8 cellular contexts compared by ENCODE assay signal in genomic region chr20:4925842-4926530, GRCh38.
DNase-seq lines count a peak whose midpoint lies in the region; ATAC-seq lines count a peak whose summit lies in the region.

No MANE protein-coding gene starts in this region.

- H3K4me1 ChIP-seq in esophagus (ENCODE audit: control insufficient read depth in 2 of 2, insufficient read depth in 2 of 2, low read length in 1 of 2) (peaks cover 2 to 4% of the 10 kb centered on the region in 2 donors), mucosa of stomach (ENCODE audit: control insufficient read depth, insufficient read depth, low read length) (peaks cover 17% of the 10 kb centered on the region)

- no peaks in the 10 kb centered on the region for H3K27me3 ChIP-seq in esophagus (ENCODE audit: control insufficient read depth in 1 of 2, insufficient read depth in 2 of 2, low read length in 2 of 2)
- no peaks in the 10 kb centered on the region for H3K27me3 ChIP-seq in mucosa of stomach (ENCODE audit: control insufficient read depth, insufficient read depth, low read length)

- DNase-seq in Right ventricle myocardium inferior (ENCODE audit: missing footprints) = peak; percentile 81
- no peak for DNase-seq in cardiac septum (ENCODE audit: low spot score)
- no peak for DNase-seq in activated T-cell treated with anti-CD3 and anti-CD28 coated beads for 4 hours
- DNase-seq in H4 (ENCODE audit: low spot score) = no peak
- no peak for DNase-seq in NOMO-1 (lab: John Stamatoyannopoulos, UW; ENCODE audit: unreplicated experiment in 2 of 2)
- no peak for DNase-seq in stimulated activated CD4-positive, alpha-beta T cell treated with anti-CD3 and anti-CD28 coated beads, Interleukin-2, amount 100 ng/mL, for 48 hours

- WGBS in esophagus, 2 donors = 46 to 51% methylated on average over 15 of the region's 15 CpGs

- peak overlapping the region; percentile 44 for H3K9ac ChIP-seq in mucosa of stomach (ENCODE audit: low read length)

- H3K4me3 ChIP-seq in esophagus (ENCODE audit: low read depth in 1 of 2, low read length in 2 of 2) = no peak overlapping the region
- peak overlapping the region; percentile 27 for H3K4me3 ChIP-seq in mucosa of stomach (ENCODE audit: low read length)

- no peaks in the 10 kb centered on the region for H3K9me3 ChIP-seq in esophagus (ENCODE audit: control insufficient read depth in 2 of 2, insufficient read depth in 1 of 2, low read depth in 1 of 2, low read length in 1 of 2)
- no peaks in the 10 kb centered on the region for H3K9me3 ChIP-seq in mucosa of stomach (ENCODE audit: control insufficient read depth, low read length)

- ATAC-seq in Right ventricle myocardium inferior = peak; percentile 79

- H3K36me3 ChIP-seq in esophagus (ENCODE audit: control insufficient read depth in 2 of 2, insufficient read depth in 2 of 2, low read length in 1 of 2) = no peaks in the 10 kb centered on the region
- no peaks in the 10 kb centered on the region for H3K36me3 ChIP-seq in mucosa of stomach (ENCODE audit: control insufficient read depth, insufficient read depth, low read length)

- peak overlapping the region; percentile 36 to 63 for H3K27ac ChIP-seq in esophagus (ENCODE audit: low read depth in 2 of 2, low read length in 1 of 2)

- intact Hi-C loops in Right ventricle myocardium inferior (cut with DNase I) (no loop called here), cardiac septum (cut with DNase I) (no loop called here)
